17 cellular contexts compared by ENCODE assay signal in genomic region chr17:17508019-17508535, GRCh38. TPM values are rescaled to one million over a fixed set of nuclear protein-coding genes. Genes with fewer than 3 reads are reported as not detected.
DNase-seq lines count a peak whose midpoint lies in the region; TF ChIP-seq lines count a peak whose summit lies in the region.
"Had no signal": no experiment of that assay in that cellular context is flagged by ENCODE, and none has a peak within 500 bp of the region (broad histone marks: within the 10 kb centered on the region; RNA-seq: fewer than 3 reads in every experiment).

No MANE protein-coding gene starts in this region.

- peak overlapping the region in 3 of 11 experiments; percentile 57 to 78 (median 64); a peak in 3 of 22 replicates for H3K27ac ChIP-seq in BLaER1 treated with 17β-estradiol and CSF1 and Interleukin-3, amounts not matched to agents 10 nM and 100 nM
- H3K27ac ChIP-seq in H9 (ENCODE audit: insufficient read length, low read depth, low read length): no peak overlapping the region
- H3K27ac ChIP-seq in neuronal stem cell (replicated peaks; ENCODE audit: low read length): no peak overlapping the region
- H3K27ac ChIP-seq: RWPE1 had no signal

- H2AK5ac ChIP-seq in H9 (ENCODE audit: insufficient read length, low read length): no peak overlapping the region
- H2AK5ac ChIP-seq in neuronal stem cell (ENCODE audit: low read depth, low read length): no peak overlapping the region

- H4K8ac ChIP-seq in H9 (replicated peaks; ENCODE audit: insufficient read length, low read depth, low read length): no peak overlapping the region
- H4K8ac ChIP-seq in neuronal stem cell (ENCODE audit: low read depth, low read length): no peak overlapping the region

- no peak overlapping the region for H3K14ac ChIP-seq in H9 (ENCODE audit: insufficient read depth, low read length)
- peak overlapping the region; percentile 25 for H3K14ac ChIP-seq in neuronal stem cell (ENCODE audit: low read length)

- no peak overlapping the region for H2BK5ac ChIP-seq in H9 (ENCODE audit: insufficient read length, low read length)
- peak overlapping the region; percentile 39 for H2BK5ac ChIP-seq in neuronal stem cell (ENCODE audit: low read length)

- no peak overlapping the region for H2BK120ac ChIP-seq in H9 (ENCODE audit: low read depth, low read length, poor library complexity, severe bottlenecking)
- H2BK120ac ChIP-seq in neuronal stem cell (ENCODE audit: low read depth, low read length): no peak overlapping the region

- H3K27me3 Mint-ChIP-seq in H9 (ENCODE audit: low read depth) (no peaks in the 10 kb centered on the region), chondrocyte (ENCODE audit: low read depth) (no peaks in the 10 kb centered on the region)
- H3K27me3 Mint-ChIP-seq: CD4-positive, alpha-beta memory T cell had no signal

- no peak overlapping the region for H3K18ac ChIP-seq in H9 (ENCODE audit: insufficient read length, low read depth, low read length)
- H3K18ac ChIP-seq in neuronal stem cell (ENCODE audit: low read length): no peak overlapping the region

- no peaks in the 10 kb centered on the region for H3K36me3 ChIP-seq in BLaER1 treated with 17β-estradiol and CSF1 and Interleukin-3, amounts not matched to agents 10 nM and 100 nM
- no peaks in the 10 kb centered on the region for H3K36me3 ChIP-seq in neuronal stem cell (replicated peaks in 1 of 2; ENCODE audit: control insufficient read depth in 2 of 2, insufficient read depth in 2 of 2, low read length in 2 of 2)

- no peak overlapping the region for H3K23ac ChIP-seq in H9 (ENCODE audit: insufficient read length, low read depth, low read length)
- no peak overlapping the region for H3K23ac ChIP-seq in neuronal stem cell (ENCODE audit: low read depth, low read length, poor library complexity)

- H3K4ac ChIP-seq in H9 (ENCODE audit: low read depth, low read length) (no peak overlapping the region), neuronal stem cell (ENCODE audit: low read length) (no peak overlapping the region)

- H2BK20ac ChIP-seq in H9 (ENCODE audit: low read depth, low read length, poor library complexity, severe bottlenecking): no peak overlapping the region

- peaks cover 0 to 20% (median 0%) of the 10 kb centered on the region in 11 experiments; a peak in 4 of 22 replicates for H4K20me1 ChIP-seq in BLaER1 treated with 17β-estradiol and CSF1 and Interleukin-3, amounts not matched to agents 10 nM and 100 nM
- no peaks in the 10 kb centered on the region for H4K20me1 ChIP-seq in H9 (ENCODE audit: control insufficient read depth, insufficient read depth, insufficient read length)

- no peak overlapping the region for H2BK12ac ChIP-seq in H9 (ENCODE audit: insufficient read length, low read depth, low read length)
- no peak overlapping the region for H2BK12ac ChIP-seq in neuronal stem cell (ENCODE audit: low read length)

- H3K4me1 Mint-ChIP-seq in H9: peaks cover 8 to 16% of the 10 kb centered on the region in 2 experiments; a peak in 3 of 4 replicates
- peaks cover 5% of the 10 kb centered on the region for H3K4me1 Mint-ChIP-seq in chondrocyte (ENCODE audit: low read depth)

- H3K9me3 ChIP-seq in BLaER1 treated with 17β-estradiol and CSF1 and Interleukin-3, amounts not matched to agents 10 nM and 100 nM (replicated peaks in 1 of 11): no peaks in the 10 kb centered on the region
- no peaks in the 10 kb centered on the region for H3K9me3 ChIP-seq in H9 (ENCODE audit: control insufficient read depth, low read depth, low read length)
- H3K9me3 ChIP-seq in neuronal stem cell (replicated peaks in 1 of 2; ENCODE audit: control insufficient read depth in 2 of 2, insufficient read depth in 1 of 2, low read depth in 1 of 2, low read length in 2 of 2): no peaks in the 10 kb centered on the region

- H3K27ac Mint-ChIP-seq in H9 (peak overlapping the region; percentile 28 to 55 (median 30); a peak in 2 of 7 replicates), chondrocyte (ENCODE audit: unreplicated experiment) (no peak overlapping the region)
- H3K27ac Mint-ChIP-seq: CD4-positive, alpha-beta memory T cell had no signal

- peaks cover 55 to 100% (median 100%) of the 10 kb centered on the region in 10 experiments for H3K4me1 ChIP-seq in BLaER1 treated with 17β-estradiol and CSF1 and Interleukin-3, amounts not matched to agents 10 nM and 100 nM
- no peaks in the 10 kb centered on the region for H3K4me1 ChIP-seq in H9 (ENCODE audit: insufficient read depth, low read length)
- peaks cover 8 to 11% of the 10 kb centered on the region in 2 donors for H3K4me1 ChIP-seq in neuronal stem cell (ENCODE audit: control insufficient read depth in 2 of 2, insufficient read depth in 1 of 2, low read depth in 1 of 2, low read length in 2 of 2)

- H3K79me1 ChIP-seq in H9 (ENCODE audit: insufficient read depth, low read depth, low read length, poor library complexity, severe bottlenecking): no peaks in the 10 kb centered on the region
- H3K79me1 ChIP-seq in neuronal stem cell (ENCODE audit: low read depth, low read length): peaks cover 7% of the 10 kb centered on the region

- H3K9ac ChIP-seq in BLaER1 treated with 17β-estradiol and CSF1 and Interleukin-3, amounts not matched to agents 10 nM and 100 nM: peak overlapping the region in 3 of 11 experiments; percentile 56 to 63 (median 61); a peak in 2 of 22 replicates
- no peak overlapping the region for H3K9ac ChIP-seq in H9 (ENCODE audit: extremely low read depth, insufficient read length, low read length)
- H3K9ac ChIP-seq in neuronal stem cell (ENCODE audit: low read depth, low read length, poor library complexity): peak overlapping the region; percentile 30

- DNase-seq in H9 (no peak), chondrocyte (ENCODE audit: low spot score) (peak; percentile 40), neuronal stem cell (ENCODE audit: low spot score) (no peak), HuH-7 (ENCODE audit: low spot score) (no peak), NK-92 (lab: John Stamatoyannopoulos, UW; ENCODE audit: unreplicated experiment) (no peak), Kasumi-1 (lab: John Stamatoyannopoulos, UW) (no peak)
- DNase-seq: CD4-positive, alpha-beta memory T cell; GF-D8; GOT3; MM.1S; NCI-H1105; NCI-H2107; NCI-H446; NCI-H774; PC-3 had no signal

- no peaks in the 10 kb centered on the region for H3K9me3 Mint-ChIP-seq in H9
- no peaks in the 10 kb centered on the region for H3K9me3 Mint-ChIP-seq in chondrocyte (ENCODE audit: low read depth)
- H3K9me3 Mint-ChIP-seq: CD4-positive, alpha-beta memory T cell had no signal

- H3K4me2 ChIP-seq in BLaER1 treated with 17β-estradiol and CSF1 and Interleukin-3, amounts not matched to agents 10 nM and 100 nM: peak overlapping the region in 9 of 11 experiments; percentile 57 to 98 (median 93); a peak in 18 of 22 replicates
- H3K4me2 ChIP-seq in H9 (ENCODE audit: insufficient read depth, insufficient read length, low read length) (no peak overlapping the region), neuronal stem cell (ENCODE audit: insufficient read depth, low read length, poor library complexity, severe bottlenecking) (no peak overlapping the region)

- WGBS in H9 (ENCODE audit: extremely low coverage, insufficient read length, low lambda C conversion rate): no CpG with 5 or more reads among the region's 11 CpGs
- no CpG with 5 or more reads among the region's 11 CpGs for WGBS in neuronal stem cell (ENCODE audit: extremely low coverage in 2 of 2, insufficient read length in 2 of 2, insufficient replicate concordance in 1 of 2), 2 donors

- H3K79me2 ChIP-seq in H9 (ENCODE audit: insufficient read depth, low read length): no peaks in the 10 kb centered on the region

- peak overlapping the region in 1 of 10 experiments; percentile 36; a peak in 1 of 20 replicates for H3K4me3 ChIP-seq in BLaER1 treated with 17β-estradiol and CSF1 and Interleukin-3, amounts not matched to agents 10 nM and 100 nM
- H3K4me3 ChIP-seq in neuronal stem cell (ENCODE audit: low read length in 2 of 2): no peak overlapping the region

- H2BK15ac ChIP-seq in H9 (ENCODE audit: low read depth, low read length) (no peak overlapping the region), neuronal stem cell (ENCODE audit: low read length) (no peak overlapping the region)

- H4K5ac ChIP-seq in H9 (ENCODE audit: insufficient read length, low read depth, low read length): no peak overlapping the region

- H3K4me3 Mint-ChIP-seq in H9 (no peak overlapping the region; a peak in 1 of 5 replicates), chondrocyte (ENCODE audit: unreplicated experiment) (no peak overlapping the region)
- H3K4me3 Mint-ChIP-seq: CD4-positive, alpha-beta memory T cell had no signal

- TF ChIP-seq CTCF in H9 (conservative IDR thresholded peaks at IDR 0.05): no peak
- TF ChIP-seq CTCF in chondrocyte (IDR thresholded peaks at IDR 0.05): no peak

- H3K56ac ChIP-seq in H9 (ENCODE audit: insufficient read length, low read depth, low read length): no peak overlapping the region

- H3T11ph ChIP-seq in H9 (ENCODE audit: low read length): no peak overlapping the region

- H3K36me3 Mint-ChIP-seq in H9 (ENCODE audit: insufficient read depth in 1 of 3, low read depth in 3 of 3): no peaks in the 10 kb centered on the region
- H3K36me3 Mint-ChIP-seq in chondrocyte (ENCODE audit: low read depth): no peaks in the 10 kb centered on the region
- H3K36me3 Mint-ChIP-seq: CD4-positive, alpha-beta memory T cell had no signal

- H2AFZ ChIP-seq in H9 (ENCODE audit: low read length) (no peak overlapping the region), neuronal stem cell (ENCODE audit: low read length) (no peak overlapping the region)

- H4K91ac ChIP-seq in H9 (ENCODE audit: insufficient read length, low read depth, low read length) (no peak overlapping the region), neuronal stem cell (ENCODE audit: low read depth, low read length, poor library complexity) (no peak overlapping the region)

- H3K27me3 ChIP-seq in BLaER1 treated with 17β-estradiol and CSF1 and Interleukin-3, amounts not matched to agents 10 nM and 100 nM: no peaks in the 10 kb centered on the region
- H3K27me3 ChIP-seq in H9 (ENCODE audit: insufficient read depth, low read length) (no peaks in the 10 kb centered on the region), neuronal stem cell (ENCODE audit: control insufficient read depth in 3 of 3, insufficient read depth in 3 of 3, low read depth in 1 of 3, low read length in 3 of 3) (no peaks in the 10 kb centered on the region)

- no peaks in the 10 kb centered on the region for H3K23me2 ChIP-seq in H9 (ENCODE audit: insufficient read length, low read depth, low read length, poor library complexity, severe bottlenecking)

RNA-seq across cellular contexts. Expression of gene RASD1, which starts 11.9 kb away (rescaled TPM):
- total RNA-seq in H9 (2021): 5.7 and 6.8 TPM in 2 replicates
- 0.31 to 0.72 TPM (median 0.42 TPM) in 3 replicates for total RNA-seq in chondrocyte
- polyA plus RNA-seq in neuronal stem cell (2013, experiment 1 of 2): 1.2 TPM
- 0.90 TPM for polyA plus RNA-seq in neuronal stem cell (2013, experiment 2 of 2)

RNA-seq across cellular contexts. Expression of gene MED9, which starts 31.3 kb away (rescaled TPM):
- 19.6 and 20.0 TPM in 2 replicates for total RNA-seq in H9 (2021)
- total RNA-seq in chondrocyte: 6.7 to 7.9 TPM (median 7.9 TPM) in 3 replicates
- 17.1 TPM for polyA plus RNA-seq in neuronal stem cell (2013, experiment 1 of 2)
- 17.1 TPM for polyA plus RNA-seq in neuronal stem cell (2013, experiment 2 of 2)

Comparison
In these comparisons a context has a peak if more than half of its experiments do, and no peak if none do; other contexts are left out.
1. H3K4me2 ChIP-seq: peak in BLaER1 treated with 17β-estradiol and CSF1 and Interleukin-3, amounts not matched to agents 10 nM and 100 nM (9 of 11); none in H9 (single experiment) and neuronal stem cell (single experiment).